Comparison of ENCODE assay signal across 1 cellular context in genomic region chr2:36561223-36561944, GRCh38.
TF ChIP-seq lines count a peak whose summit lies in the region.

No MANE protein-coding gene starts in this region.

TF ChIP-seq in K562, 482 proteins besides CTCF, POLR2A, EP300 and RAD21 (continued from another document):
- TF ChIP-seq, protein P1, sequence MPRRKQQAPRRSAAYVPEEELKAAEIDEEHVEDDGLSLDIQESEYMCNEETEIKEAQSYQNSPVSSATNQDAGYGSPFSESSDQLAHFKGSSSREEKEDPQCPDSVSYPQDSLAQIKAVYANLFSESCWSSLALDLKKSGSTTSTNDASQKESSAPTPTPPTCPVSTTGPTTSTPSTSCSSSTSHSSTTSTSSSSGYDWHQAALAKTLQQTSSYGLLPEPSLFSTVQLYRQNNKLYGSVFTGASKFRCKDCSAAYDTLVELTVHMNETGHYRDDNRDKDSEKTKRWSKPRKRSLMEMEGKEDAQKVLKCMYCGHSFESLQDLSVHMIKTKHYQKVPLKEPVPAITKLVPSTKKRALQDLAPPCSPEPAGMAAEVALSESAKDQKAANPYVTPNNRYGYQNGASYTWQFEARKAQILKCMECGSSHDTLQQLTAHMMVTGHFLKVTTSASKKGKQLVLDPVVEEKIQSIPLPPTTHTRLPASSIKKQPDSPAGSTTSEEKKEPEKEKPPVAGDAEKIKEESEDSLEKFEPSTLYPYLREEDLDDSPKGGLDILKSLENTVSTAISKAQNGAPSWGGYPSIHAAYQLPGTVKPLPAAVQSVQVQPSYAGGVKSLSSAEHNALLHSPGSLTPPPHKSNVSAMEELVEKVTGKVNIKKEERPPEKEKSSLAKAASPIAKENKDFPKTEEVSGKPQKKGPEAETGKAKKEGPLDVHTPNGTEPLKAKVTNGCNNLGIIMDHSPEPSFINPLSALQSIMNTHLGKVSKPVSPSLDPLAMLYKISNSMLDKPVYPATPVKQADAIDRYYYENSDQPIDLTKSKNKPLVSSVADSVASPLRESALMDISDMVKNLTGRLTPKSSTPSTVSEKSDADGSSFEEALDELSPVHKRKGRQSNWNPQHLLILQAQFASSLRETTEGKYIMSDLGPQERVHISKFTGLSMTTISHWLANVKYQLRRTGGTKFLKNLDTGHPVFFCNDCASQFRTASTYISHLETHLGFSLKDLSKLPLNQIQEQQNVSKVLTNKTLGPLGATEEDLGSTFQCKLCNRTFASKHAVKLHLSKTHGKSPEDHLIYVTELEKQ (CRISPR knock-in tag; IDR thresholded peaks at IDR 0.05), result no peak
- TF ChIP-seq ZNF445 (CRISPR knock-in tag; IDR thresholded peaks at IDR 0.05; ENCODE audit: low read depth), result no peak
- TF ChIP-seq DDX20 (tag; IDR thresholded peaks at IDR 0.05; ENCODE audit: low read depth), result no peak
- TF ChIP-seq FOSL1 (tag; conservative IDR thresholded peaks at IDR 0.05), result peak; percentile 87
- TF ChIP-seq ZBTB9 (CRISPR knock-in tag; IDR thresholded peaks at IDR 0.05), result no peak
- TF ChIP-seq, protein P2, sequence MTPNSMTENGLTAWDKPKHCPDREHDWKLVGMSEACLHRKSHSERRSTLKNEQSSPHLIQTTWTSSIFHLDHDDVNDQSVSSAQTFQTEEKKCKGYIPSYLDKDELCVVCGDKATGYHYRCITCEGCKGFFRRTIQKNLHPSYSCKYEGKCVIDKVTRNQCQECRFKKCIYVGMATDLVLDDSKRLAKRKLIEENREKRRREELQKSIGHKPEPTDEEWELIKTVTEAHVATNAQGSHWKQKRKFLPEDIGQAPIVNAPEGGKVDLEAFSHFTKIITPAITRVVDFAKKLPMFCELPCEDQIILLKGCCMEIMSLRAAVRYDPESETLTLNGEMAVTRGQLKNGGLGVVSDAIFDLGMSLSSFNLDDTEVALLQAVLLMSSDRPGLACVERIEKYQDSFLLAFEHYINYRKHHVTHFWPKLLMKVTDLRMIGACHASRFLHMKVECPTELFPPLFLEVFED (CRISPR knock-in tag; conservative IDR thresholded peaks at IDR 0.05), result no peak
- TF ChIP-seq ZNF41 (CRISPR knock-in tag; conservative IDR thresholded peaks at IDR 0.05), result no peak
- no peak for TF ChIP-seq CBFA2T2 (conservative IDR thresholded peaks at IDR 0.05)
